Comparison of ENCODE assay signal across 9 cellular contexts in the genomic region with DNA sequence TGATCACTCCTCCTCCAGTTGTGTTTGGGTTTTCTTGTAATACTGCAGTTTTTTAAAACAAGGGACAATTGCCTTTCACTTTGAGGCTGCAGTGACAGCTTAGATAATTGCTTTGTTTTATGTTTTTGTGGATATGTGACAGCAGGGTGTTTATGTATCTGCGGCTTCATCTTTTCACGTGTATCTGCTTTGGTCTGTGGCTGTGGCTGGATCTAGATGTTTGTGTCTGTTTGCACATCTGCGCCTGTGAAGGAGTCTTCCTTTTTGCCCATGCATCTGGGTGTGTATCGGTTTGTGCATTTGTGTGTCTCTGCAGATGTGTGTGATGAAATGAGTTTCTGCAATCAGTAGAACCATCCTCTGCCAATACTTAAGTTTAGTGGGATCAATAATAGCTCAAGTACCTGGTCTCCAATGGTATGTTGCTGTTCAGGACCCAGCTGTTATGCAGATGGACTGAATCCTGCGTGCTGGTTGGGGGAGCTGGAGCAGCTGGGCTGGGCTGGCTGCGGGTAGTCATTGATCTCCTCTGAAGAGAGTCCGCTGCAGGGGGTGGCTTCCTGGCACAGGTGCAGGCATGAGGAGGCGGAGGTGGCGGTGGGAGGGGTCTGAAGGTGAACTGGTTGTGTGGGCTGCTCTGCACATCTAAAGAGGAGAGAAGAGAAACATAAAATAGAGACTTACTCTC.
DNase-seq lines count a peak whose midpoint lies in the region; ATAC-seq lines count a peak whose summit lies in the region.
"Had no signal": no experiment of that assay in that cellular context is flagged by ENCODE, and none has a peak within 500 bp of the region (broad histone marks: within the 10 kb centered on the region; RNA-seq: fewer than 3 reads in every experiment).

No MANE protein-coding gene starts in this region.

- H3K27ac Mint-ChIP-seq in CD4-positive, CD25-positive, alpha-beta regulatory T cell: peak overlapping the region in 2 of 3 donors; percentile 57 to 81
- H3K27ac Mint-ChIP-seq in naive thymus-derived CD8-positive, alpha-beta T cell: peak overlapping the region; percentile 82 to 94 (median 92)

- no peak overlapping the region for H2BK15ac ChIP-seq in neuronal stem cell (ENCODE audit: low read length)

- no peak overlapping the region for H4K91ac ChIP-seq in neuronal stem cell (ENCODE audit: low read depth, low read length, poor library complexity)

- H3K4me2 ChIP-seq in neuronal stem cell (ENCODE audit: insufficient read depth, low read length, poor library complexity, severe bottlenecking): no peak overlapping the region
- H3K4me2 ChIP-seq: KMS-11 had no signal

- H3K18ac ChIP-seq in neuronal stem cell (ENCODE audit: low read length): no peak overlapping the region

- no peak overlapping the region for H3K4ac ChIP-seq in neuronal stem cell (ENCODE audit: low read length)

- no peak overlapping the region for H2AFZ ChIP-seq in neuronal stem cell (ENCODE audit: low read length)

- H3K23ac ChIP-seq in neuronal stem cell (ENCODE audit: low read depth, low read length, poor library complexity): no peak overlapping the region

- peak; percentile 1 to 40 (median 28) for DNase-seq in CD4-positive, CD25-positive, alpha-beta regulatory T cell
- DNase-seq in RPMI8226 (peak; percentile 6), neuronal stem cell (ENCODE audit: low spot score) (no peak), pons (ENCODE audit: low spot score) (no peak)
- peak; percentile 3 for DNase-seq in activated T-helper 9 cell treated with anti-CD3 and anti-CD28 coated beads, Interleukin-2, amount 50 U/mL, for 16 hours (ENCODE audit: low read depth)
- DNase-seq in naive thymus-derived CD8-positive, alpha-beta T cell: peak; percentile 27 to 81 (median 60)

- H2BK5ac ChIP-seq in neuronal stem cell (ENCODE audit: low read length): no peak overlapping the region

- H2BK12ac ChIP-seq in neuronal stem cell (ENCODE audit: low read length): no peak overlapping the region

- no peaks in the 10 kb centered on the region for H3K9me3 ChIP-seq in CD4-positive, CD25-positive, alpha-beta regulatory T cell (ENCODE audit: control insufficient read depth in 2 of 2, low read length in 2 of 2)
- H3K9me3 ChIP-seq in neuronal stem cell (replicated peaks in 1 of 2; ENCODE audit: control insufficient read depth in 2 of 2, insufficient read depth in 1 of 2, low read depth in 1 of 2, low read length in 2 of 2): no peaks in the 10 kb centered on the region

- H2BK120ac ChIP-seq in neuronal stem cell (ENCODE audit: low read depth, low read length): no peak overlapping the region

- peaks cover 3% of the 10 kb centered on the region for H3K27me3 ChIP-seq in CD4-positive, CD25-positive, alpha-beta regulatory T cell (ENCODE audit: control insufficient read depth, insufficient read depth, low read length)
- H3K27me3 ChIP-seq in neuronal stem cell (ENCODE audit: control insufficient read depth in 3 of 3, insufficient read depth in 3 of 3, low read depth in 1 of 3, low read length in 3 of 3): no peaks in the 10 kb centered on the region

- no CpG with 5 or more reads among the region's 9 CpGs for WGBS in neuronal stem cell (ENCODE audit: extremely low coverage in 2 of 2, insufficient read length in 2 of 2, insufficient replicate concordance in 1 of 2), 2 donors

- H3K36me3 Mint-ChIP-seq in CD4-positive, CD25-positive, alpha-beta regulatory T cell: no peaks in the 10 kb centered on the region
- H3K36me3 Mint-ChIP-seq in naive thymus-derived CD8-positive, alpha-beta T cell: no peaks in the 10 kb centered on the region

- H4K8ac ChIP-seq in neuronal stem cell (ENCODE audit: low read depth, low read length): no peak overlapping the region

- peaks cover 0 to 3% (median 0%) of the 10 kb centered on the region in 7 donors for H3K9me3 Mint-ChIP-seq in CD4-positive, CD25-positive, alpha-beta regulatory T cell
- no peaks in the 10 kb centered on the region for H3K9me3 Mint-ChIP-seq in naive thymus-derived CD8-positive, alpha-beta T cell

- H3K9ac ChIP-seq in neuronal stem cell (ENCODE audit: low read depth, low read length, poor library complexity): no peak overlapping the region
- H3K9ac ChIP-seq: KMS-11 had no signal

- no peak overlapping the region for H2AK5ac ChIP-seq in neuronal stem cell (ENCODE audit: low read depth, low read length)

- ATAC-seq in CD4-positive, CD25-positive, alpha-beta regulatory T cell (ENCODE audit: low read depth in 2 of 2): peak; percentile 61 to 63
- ATAC-seq in naive thymus-derived CD8-positive, alpha-beta T cell: peak; percentile 90 to 92
- no peak for ATAC-seq in HG03139 (IDR thresholded peaks at IDR 0.05; ENCODE audit: unreplicated experiment)
- ATAC-seq in HG03045 (IDR thresholded peaks at IDR 0.05; ENCODE audit: unreplicated experiment): no peak

- no peak overlapping the region for H3K14ac ChIP-seq in neuronal stem cell (ENCODE audit: low read length)

- no peak overlapping the region for H3K27ac ChIP-seq in CD4-positive, CD25-positive, alpha-beta regulatory T cell (ENCODE audit: insufficient read depth, low read length, poor library complexity, severe bottlenecking)
- no peak overlapping the region for H3K27ac ChIP-seq in neuronal stem cell (replicated peaks; ENCODE audit: low read length)
- H3K27ac ChIP-seq: KMS-11 had no signal

- peak overlapping the region; percentile 7 to 46 (median 28) for H3K4me3 Mint-ChIP-seq in CD4-positive, CD25-positive, alpha-beta regulatory T cell
- H3K4me3 Mint-ChIP-seq in naive thymus-derived CD8-positive, alpha-beta T cell: peak overlapping the region; percentile 66 to 82 (median 77)

- POLR2A ChIA-PET in naive thymus-derived CD8-positive, alpha-beta T cell (lab: Charles Lee): interaction anchor here (0.5 kb wide), 1 partner anchor 184 kb away, joined by 4 read pairs; no protein-coding TSS in a partner anchor

- H3K36me3 ChIP-seq in CD4-positive, CD25-positive, alpha-beta regulatory T cell (ENCODE audit: control insufficient read depth, insufficient read depth, low read length): no peaks in the 10 kb centered on the region
- H3K36me3 ChIP-seq in neuronal stem cell (replicated peaks in 1 of 2; ENCODE audit: control insufficient read depth in 2 of 2, insufficient read depth in 2 of 2, low read length in 2 of 2): no peaks in the 10 kb centered on the region

- H3K27me3 Mint-ChIP-seq in CD4-positive, CD25-positive, alpha-beta regulatory T cell: no peaks in the 10 kb centered on the region
- no peaks in the 10 kb centered on the region for H3K27me3 Mint-ChIP-seq in naive thymus-derived CD8-positive, alpha-beta T cell

- H3K79me1 ChIP-seq in neuronal stem cell (ENCODE audit: low read depth, low read length): no peaks in the 10 kb centered on the region

- H3K4me1 ChIP-seq in CD4-positive, CD25-positive, alpha-beta regulatory T cell (ENCODE audit: control insufficient read depth, insufficient read depth, low read length, poor library complexity, severe bottlenecking): no peaks in the 10 kb centered on the region
- H3K4me1 ChIP-seq in neuronal stem cell (ENCODE audit: control insufficient read depth in 2 of 2, insufficient read depth in 1 of 2, low read depth in 1 of 2, low read length in 2 of 2): peaks cover 0 to 3% of the 10 kb centered on the region in 2 donors

- H3K4me1 Mint-ChIP-seq in CD4-positive, CD25-positive, alpha-beta regulatory T cell: peaks cover 0 to 8% (median 2%) of the 10 kb centered on the region in 4 donors
- H3K4me1 Mint-ChIP-seq in naive thymus-derived CD8-positive, alpha-beta T cell: peaks cover 11 to 49% (median 27%) of the 10 kb centered on the region in 4 donors

- H3K4me3 ChIP-seq in CD4-positive, CD25-positive, alpha-beta regulatory T cell (ENCODE audit: low read depth, low read length): peak overlapping the region; percentile 51
- no peak overlapping the region for H3K4me3 ChIP-seq in neuronal stem cell (ENCODE audit: low read length in 2 of 2)

Comparison
In these comparisons a context has a peak if more than half of its experiments do, and no peak if none do; other contexts are left out.
1. ATAC-seq: peak in CD4-positive, CD25-positive, alpha-beta regulatory T cell (2 of 2) and naive thymus-derived CD8-positive, alpha-beta T cell (2 of 2); none in HG03139 (single experiment) and HG03045 (single experiment).
2. DNase-seq: peak in CD4-positive, CD25-positive, alpha-beta regulatory T cell (3 of 3), RPMI8226 (single experiment), activated T-helper 9 cell treated with anti-CD3 and anti-CD28 coated beads, Interleukin-2, amount 50 U/mL, for 16 hours (single experiment) and naive thymus-derived CD8-positive, alpha-beta T cell (10 of 10); none in neuronal stem cell (single experiment) and pons (single experiment).